In genomic region chr11:113270080-113270479, GRCh38 we compare ENCODE assay signal across 1 cellular context.
TF ChIP-seq lines count a peak whose summit lies in the region.

No MANE protein-coding gene starts in this region.

TF ChIP-seq in H1, 55 proteins besides CTCF, POLR2A, EP300 and RAD21 (continued from another document):
- TF ChIP-seq ASH2L (IDR thresholded peaks at IDR 0.05; ENCODE audit: low read length) = no peak
- no peak for TF ChIP-seq SP2 (IDR thresholded peaks at IDR 0.05; ENCODE audit: low read length)
- TF ChIP-seq CEBPB (IDR thresholded peaks at IDR 0.05; ENCODE audit: low read depth, low read length) = no peak
